ENCODE assay signal across 13 cellular contexts in genomic region chr19:18434411-18435184, GRCh38. TPM values are rescaled to one million over a fixed set of nuclear protein-coding genes. Genes with fewer than 3 reads are reported as not detected.
A peak's percentile ranks its signal among the peaks of the same experiment; 100 is the strongest.
DNase-seq lines count a peak whose midpoint lies in the region; ATAC-seq and TF ChIP-seq lines count a peak whose summit lies in the region.
"Had no signal": no experiment of that assay in that cellular context is flagged by ENCODE, and none has a peak within 500 bp of the region (broad histone marks: within the 10 kb centered on the region; RNA-seq: fewer than 3 reads in every experiment).

No MANE protein-coding gene starts in this region.

- TF ChIP-seq EP300 in gastroesophageal sphincter (IDR thresholded peaks at IDR 0.05), result no peak
- no peak for TF ChIP-seq EP300 in stomach (IDR thresholded peaks at IDR 0.05)

- TF ChIP-seq POLR2A in gastroesophageal sphincter (IDR thresholded peaks at IDR 0.05) (no peak), stomach (IDR thresholded peaks at IDR 0.05) (no peak)

- no peak overlapping the region for H3K4me3 Mint-ChIP-seq in activated T-cell treated with anti-CD3 and anti-CD28 coated beads, Interleukin-2, amount 50 U/mL, for 24 hours
- peak overlapping the region; percentile 85 for H3K4me3 Mint-ChIP-seq in T-helper 17 cell
- H3K4me3 Mint-ChIP-seq: activated CD4-positive, alpha-beta T cell treated with anti-CD3 and anti-CD28 coated beads, Interleukin-2, amount 10 ng/mL, durations not matched to agents 7 days and 5 days had no signal

- no peaks in the 10 kb centered on the region for H3K27me3 Mint-ChIP-seq in activated T-cell treated with anti-CD3 and anti-CD28 coated beads, Interleukin-2, amount 50 U/mL, for 24 hours
- H3K27me3 Mint-ChIP-seq in T-helper 17 cell, result no peaks in the 10 kb centered on the region
- H3K27me3 Mint-ChIP-seq: activated CD4-positive, alpha-beta T cell treated with anti-CD3 and anti-CD28 coated beads, Interleukin-2, amount 10 ng/mL, durations not matched to agents 7 days and 5 days had no signal

- intact Hi-C loops in stomach (cut with DNase I; ENCODE audit: low total_unique reads), result no loop called here

- H3K9me3 Mint-ChIP-seq in activated T-cell treated with anti-CD3 and anti-CD28 coated beads, Interleukin-2, amount 50 U/mL, for 24 hours, result no peaks in the 10 kb centered on the region
- H3K9me3 Mint-ChIP-seq: activated CD4-positive, alpha-beta T cell treated with anti-CD3 and anti-CD28 coated beads, Interleukin-2, amount 10 ng/mL, durations not matched to agents 7 days and 5 days had no signal

- peaks cover 32% of the 10 kb centered on the region for H3K36me3 Mint-ChIP-seq in activated T-cell treated with anti-CD3 and anti-CD28 coated beads, Interleukin-2, amount 50 U/mL, for 24 hours (ENCODE audit: low read depth)
- no peaks in the 10 kb centered on the region for H3K36me3 Mint-ChIP-seq in T-helper 17 cell (ENCODE audit: low read depth)

- peaks cover 33% of the 10 kb centered on the region for H3K4me1 Mint-ChIP-seq in activated T-cell treated with anti-CD3 and anti-CD28 coated beads, Interleukin-2, amount 50 U/mL, for 24 hours (ENCODE audit: low read depth)
- H3K4me1 Mint-ChIP-seq in T-helper 17 cell, result peaks cover 14% of the 10 kb centered on the region

- H3K27me3 ChIP-seq in gastroesophageal sphincter (no peaks in the 10 kb centered on the region), stomach (peaks cover 0 to 39% (median 0%) of the 10 kb centered on the region in 3 donors)

- TF ChIP-seq CTCF in gastroesophageal sphincter (IDR thresholded peaks at IDR 0.05) (no peak), stomach (IDR thresholded peaks at IDR 0.05) (no peak)

- 42% methylated on average over 3 of the region's 21 CpGs; no CpG with 5 or more reads in 1 of the 2 donors for WGBS in gastroesophageal sphincter (ENCODE audit: low coverage in 1 of 2), 2 donors
- WGBS in stomach, 5 donors, result 81 to 90% (median 85%) methylated on average over 17 to 21 of the region's 21 CpGs

- peaks cover 0 to 91% (median 33%) of the 10 kb centered on the region in 3 donors for H3K4me1 ChIP-seq in gastroesophageal sphincter
- peaks cover 41 to 78% (median 64%) of the 10 kb centered on the region in 4 donors for H3K4me1 ChIP-seq in stomach

- peaks cover 0 to 13% of the 10 kb centered on the region in 2 donors for H3K36me3 ChIP-seq in gastroesophageal sphincter
- peaks cover 0 to 22% (median 8%) of the 10 kb centered on the region in 4 donors for H3K36me3 ChIP-seq in stomach

- no peaks in the 10 kb centered on the region for H3K9me3 ChIP-seq in T-helper 17 cell (ENCODE audit: control insufficient read depth, low read length, poor library complexity, severe bottlenecking)
- no peaks in the 10 kb centered on the region for H3K9me3 ChIP-seq in gastroesophageal sphincter
- no peaks in the 10 kb centered on the region for H3K9me3 ChIP-seq in stomach

- H3K27ac ChIP-seq in gastroesophageal sphincter, result peak overlapping the region in 3 of 4 donors; percentile 79 to 82 (median 80)
- H3K27ac ChIP-seq in stomach, result peak overlapping the region in 3 of 5 donors; percentile 58 to 79 (median 70)

- ATAC-seq in T-helper 17 cell (no peak), gastroesophageal sphincter (no peak), GM19467 (IDR thresholded peaks at IDR 0.05; ENCODE audit: unreplicated experiment) (no peak)

- DNase-seq in activated T-cell treated with anti-CD3 and anti-CD28 coated beads, Interleukin-2, amount 50 U/mL, for 24 hours, result no peak
- no peak for DNase-seq in activated T-cell treated with anti-CD3 and anti-CD28 coated beads for 4 hours
- no peak for DNase-seq in T-helper 17 cell
- no peak for DNase-seq in stomach
- DNase-seq in NCI-H1694 (lab: John Stamatoyannopoulos, UW), result no peak
- DNase-seq in MV-4-11 (lab: John Stamatoyannopoulos, UW), result no peak
- DNase-seq: activated CD4-positive, alpha-beta T cell treated with anti-CD3 and anti-CD28 coated beads, Interleukin-2, amount 10 ng/mL, durations not matched to agents 7 days and 5 days; AML-193; NCI-H1105 had no signal

- H3K4me3 ChIP-seq in gastroesophageal sphincter (peak overlapping the region in 1 of 2 donors; percentile 63), stomach (peak overlapping the region in 1 of 4 donors; percentile 45)

- H3K27ac Mint-ChIP-seq in activated T-cell treated with anti-CD3 and anti-CD28 coated beads, Interleukin-2, amount 50 U/mL, for 24 hours, result peak overlapping the region; percentile 44
- peak overlapping the region; percentile 67 for H3K27ac Mint-ChIP-seq in T-helper 17 cell
- H3K27ac Mint-ChIP-seq: activated CD4-positive, alpha-beta T cell treated with anti-CD3 and anti-CD28 coated beads, Interleukin-2, amount 10 ng/mL, durations not matched to agents 7 days and 5 days had no signal

RNA-seq across cellular contexts. Expression of gene ISYNA1, which starts 3.3 kb away (rescaled TPM):
- 10 to 100 TPM; 37.6 to 39.6 TPM for total RNA-seq in T-helper 17 cell
- 10 to 100 TPM; 15.2 to 31.6 (median 19.8) TPM for total RNA-seq in gastroesophageal sphincter
- 10 to 100 TPM in 4 of 5 donors, 1 to 10 TPM in 1; 7.8 to 47.3 (median 15.8) TPM for total RNA-seq in stomach
- polyA plus RNA-seq in stomach, result 10 to 100 TPM in 2 of 3 donors, 1 to 10 TPM in 1; 9.5 to 39.7 (median 15.0) TPM

RNA-seq across cellular contexts. Expression of gene SSBP4, which starts 15.4 kb away (rescaled TPM):
- total RNA-seq in T-helper 17 cell (100 to 1,000 TPM; 112 to 113 TPM), gastroesophageal sphincter (10 to 100 TPM; 58.4 to 76.2 (median 61.3) TPM), stomach (100 to 1,000 TPM in 1 of 5 donors, 10 to 100 TPM in 4; 22.8 to 253 (median 39.7) TPM)
- 10 to 100 TPM; 49.9 to 77.6 (median 54.4) TPM for polyA plus RNA-seq in stomach

RNA-seq across cellular contexts. Expression of gene LRRC25, which starts 37.2 kb away (rescaled TPM):
- total RNA-seq in T-helper 17 cell, result 1 to 10 TPM in 1 of 2 donors, under 1 TPM in 1; 0.63 to 3.2 TPM
- total RNA-seq in gastroesophageal sphincter, result 10 to 100 TPM in 1 of 4 donors, 1 to 10 TPM in 3; 1.9 to 19.0 (median 4.8) TPM
- 10 to 100 TPM in 1 of 5 donors, 1 to 10 TPM in 2, not detected in 2; 2.9 to 11.2 (median 7.2) TPM for total RNA-seq in stomach
- 1 to 10 TPM in 2 of 3 donors, under 1 TPM in 1; 0.98 to 2.4 (median 1.7) TPM for polyA plus RNA-seq in stomach
- total RNA-seq: activated CD4-positive, alpha-beta T cell treated with anti-CD3 and anti-CD28 coated beads, Interleukin-2, amount 10 ng/mL, durations not matched to agents 7 days and 5 days; myocyte; RPMI7951 had no signal

RNA-seq across cellular contexts. Expression of gene GDF15, which starts 48.6 kb away (rescaled TPM):
- total RNA-seq in T-helper 17 cell, result under 1 TPM; 0.29 to 0.85 TPM
- total RNA-seq in gastroesophageal sphincter, result 1 to 10 TPM in 3 of 4 donors, under 1 TPM in 1; 0.62 to 3.7 (median 3.0) TPM
- total RNA-seq in stomach, result 100 to 1,000 TPM in 1 of 5 donors, 10 to 100 TPM in 4; 17.3 to 102 (median 46.9) TPM
- polyA plus RNA-seq in stomach, result 100 to 1,000 TPM in 1 of 3 donors, 10 to 100 TPM in 2; 14.2 to 134 (median 44.5) TPM
- total RNA-seq: activated CD4-positive, alpha-beta T cell treated with anti-CD3 and anti-CD28 coated beads, Interleukin-2, amount 10 ng/mL, durations not matched to agents 7 days and 5 days had no signal
